In the genomic region with DNA sequence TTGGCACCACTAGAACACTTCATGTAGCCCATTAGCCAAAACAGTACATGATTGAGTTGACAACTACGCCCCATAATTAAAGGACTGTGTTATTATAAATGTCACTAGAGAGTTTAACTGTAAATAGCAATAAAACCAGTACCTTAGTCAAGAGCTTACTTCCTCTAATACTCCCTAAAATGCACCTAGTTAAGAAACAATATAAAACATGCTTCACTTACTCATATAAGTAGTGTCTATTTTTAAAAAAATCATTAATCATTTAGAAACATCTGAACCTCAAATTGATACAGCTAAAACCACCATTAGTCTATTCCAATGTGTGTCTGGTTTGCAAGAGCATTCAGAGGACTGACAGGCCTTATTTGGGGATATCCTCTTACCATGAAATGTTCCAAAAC, we compare ENCODE assay signal across 12 cellular contexts. TPM values are rescaled to one million over a fixed set of nuclear protein-coding genes. Genes with fewer than 3 reads are reported as not detected.
DNase-seq lines count a peak whose midpoint lies in the region; ATAC-seq, FAIRE-seq and TF ChIP-seq lines count a peak whose summit lies in the region.
"Had no signal": no experiment of that assay in that cellular context is flagged by ENCODE, and none has a peak within 500 bp of the region (broad histone marks: within the 10 kb centered on the region; RNA-seq: fewer than 3 reads in every experiment).

No MANE protein-coding gene starts in this region.

- H3K9me3 ChIP-seq in PC-9 (ENCODE audit: insufficient read depth, low read depth) (no peaks in the 10 kb centered on the region), mucosa of descending colon (no peaks in the 10 kb centered on the region), breast epithelium (no peaks in the 10 kb centered on the region)

- no peaks in the 10 kb centered on the region for H3K9me2 ChIP-seq in PC-9 (ENCODE audit: insufficient read depth)

- ATAC-seq in mucosa of descending colon = peak; percentile 25
- no peak for ATAC-seq in HG03135 (IDR thresholded peaks at IDR 0.05; ENCODE audit: unreplicated experiment)

- no peak for TF ChIP-seq CTCF in GM10248 (IDR thresholded peaks at IDR 0.05; ENCODE audit: control extremely low read depth, extremely low read depth, low read depth, missing control alignments)
- TF ChIP-seq CTCF in PC-9 (conservative IDR thresholded peaks at IDR 0.05) = no peak
- TF ChIP-seq CTCF in mucosa of descending colon (IDR thresholded peaks at IDR 0.05) = no peak
- TF ChIP-seq CTCF in breast epithelium (IDR thresholded peaks at IDR 0.05) = no peak

- H3K36me3 ChIP-seq in PC-9 (ENCODE audit: low read depth) (peaks cover 87% of the 10 kb centered on the region), mucosa of descending colon (ENCODE audit: low read depth) (peaks cover 7% of the 10 kb centered on the region), breast epithelium (no peaks in the 10 kb centered on the region)

- H3K4me1 ChIP-seq in PC-9 (replicated peaks; ENCODE audit: insufficient read depth) = peaks cover 21% of the 10 kb centered on the region; the same call in 1 of the 2 replicates
- H3K4me1 ChIP-seq in mucosa of descending colon (ENCODE audit: low read depth) = peaks cover 4% of the 10 kb centered on the region
- H3K4me1 ChIP-seq in breast epithelium = peaks cover 0 to 8% of the 10 kb centered on the region in 2 donors

- POLR2A ChIA-PET in GM10248 (lab: Yijun Ruan, JAX) (no interaction called here), PC-9 (lab: Charles Lee; ENCODE audit: unreplicated experiment) (interaction anchor here (0.6 kb wide), 1 partner anchor 101 kb away, joined by 22 read pairs; the partner anchor contains the start of gene KHDRBS1)

- H4K20me1 ChIP-seq in PC-9 (ENCODE audit: insufficient read depth) = peaks cover 91% of the 10 kb centered on the region

- peak overlapping the region; percentile 10 for H3K27ac ChIP-seq in PC-9
- H3K27ac ChIP-seq in breast epithelium = peak overlapping the region in 1 of 2 donors; percentile 11

- H3K27me3 ChIP-seq in PC-9 (ENCODE audit: insufficient read depth, low read depth) = no peaks in the 10 kb centered on the region
- no peaks in the 10 kb centered on the region for H3K27me3 ChIP-seq in breast epithelium

- DNase-seq in GM10248 (ENCODE audit: extremely low spot score) = peak; percentile 29
- DNase-seq in H54 (ENCODE audit: insufficient read length, low spot score) = no peak
- no peak for DNase-seq in PC-9
- no peak for DNase-seq in mucosa of descending colon
- no peak for DNase-seq in breast epithelium (ENCODE audit: low spot score in 2 of 2)
- no peak for DNase-seq in retina
- DNase-seq: activated CD8-positive, alpha-beta memory T cell treated with anti-CD3 and anti-CD28 coated beads, Interleukin-2, amount 50 U/mL, for 48 hours; GOT3; NCI-H526 treated with DMSO at 0.1 percent for 48 hours; stimulated activated CD4-positive, alpha-beta T cell treated with anti-CD3 and anti-CD28 coated beads, Interleukin-2, amount 100 ng/mL, for 24 hours; SW 1271 had no signal

- H3F3A ChIP-seq in PC-9 (ENCODE audit: insufficient read depth, low read depth) = peaks cover 89% of the 10 kb centered on the region

- peaks cover 92% of the 10 kb centered on the region for H3K79me2 ChIP-seq in PC-9 (ENCODE audit: low read depth)

- H3K4me3 ChIP-seq in PC-9 (no peak overlapping the region), mucosa of descending colon (no peak overlapping the region), breast epithelium (no peak overlapping the region)

- H2AFZ ChIP-seq in PC-9 = no peak overlapping the region

- peak; percentile 66 for FAIRE-seq in H54 (lab: Jason Lieb, UNC)

- intact Hi-C loops in PC-9 (cut with micrococcal nuclease; ENCODE audit: unreplicated experiment) = no loop called here
- intact Hi-C loops in mucosa of descending colon (cut with DNase I, micrococcal nuclease) = no loop called here
- intact Hi-C loops in breast epithelium (cut with DNase I; ENCODE audit: low total_unique reads) = no loop called here

- no TSS peak for BruUV-seq in PC-9 (replicated peaks; lab: Mats Ljungman, UMichigan)

- TF ChIP-seq POLR2A in H54 (IDR thresholded peaks at IDR 0.05; ENCODE audit: low read depth, low read length) = no peak
- no peak for TF ChIP-seq POLR2A in breast epithelium (IDR thresholded peaks at IDR 0.05)

- CTCF ChIA-PET in GM10248 (lab: Yijun Ruan, JAX) (interaction anchor here (0.9 to 4.4 kb wide), 9 partner anchors 9 to 124 kb away, joined by 3 to 21 read pairs (median 5); partner anchors contain the start of gene PTP4A2), PC-9 (lab: Charles Lee) (interaction anchor here (1.0 kb wide), 1 partner anchor 93 kb away, joined by 4 read pairs; no protein-coding TSS in a partner anchor)

- H3K4me2 ChIP-seq in PC-9 = no peak overlapping the region

RNA-seq across cellular contexts. Expression of gene PTP4A2, which starts 25.3 kb away (rescaled TPM):
- total RNA-seq in PC-9 (2021) (149 and 201 TPM in 2 replicates), mucosa of descending colon (100 to 1,000 TPM; 211 to 307 (median 298) TPM), breast epithelium (100 to 1,000 TPM; 225 to 271 (median 252) TPM)
